In the genomic region with DNA sequence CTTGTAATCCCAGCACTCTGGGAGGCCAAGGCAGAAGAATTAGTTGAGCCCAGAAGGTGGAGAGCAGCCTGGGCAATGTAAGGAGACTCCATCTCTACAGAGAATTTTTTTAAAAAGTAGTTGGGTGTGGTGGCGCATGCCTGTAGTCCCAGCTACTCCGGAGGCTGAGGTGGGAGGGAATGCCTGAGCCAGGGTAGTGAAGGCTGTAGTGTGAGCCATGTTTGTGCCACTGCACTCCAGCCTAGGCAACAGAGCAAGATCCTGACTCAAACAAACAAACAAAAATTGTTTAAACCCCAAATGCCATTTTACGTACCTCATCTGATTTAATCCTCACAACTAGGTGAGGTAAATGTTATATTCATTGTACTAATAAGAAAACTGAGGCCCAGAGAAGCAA, we compare ENCODE assay signal across 18 cellular contexts. TPM values are rescaled to one million over a fixed set of nuclear protein-coding genes. Genes with fewer than 3 reads are reported as not detected.
DNase-seq lines count a peak whose midpoint lies in the region; ATAC-seq and TF ChIP-seq lines count a peak whose summit lies in the region.
"Had no signal": no experiment of that assay in that cellular context is flagged by ENCODE, and none has a peak within 500 bp of the region (broad histone marks: within the 10 kb centered on the region; RNA-seq: fewer than 3 reads in every experiment).

No MANE protein-coding gene starts in this region.

- intact Hi-C loops in OCI-LY7 (cut with micrococcal nuclease; ENCODE audit: unreplicated experiment): loop anchor here (10.0 kb wide), 1 partner anchor 320 kb away; a partner anchor contains a TSS

- peak overlapping the region; percentile 47 for H3K27ac Mint-ChIP-seq in activated CD4-positive, alpha-beta T cell treated with anti-CD3 and anti-CD28 coated beads, Interleukin-2, amount 10 ng/mL, durations not matched to agents 7 days and 5 days
- peak overlapping the region; percentile 88 for H3K27ac Mint-ChIP-seq in GM23338
- peak overlapping the region; percentile 67 for H3K27ac Mint-ChIP-seq in activated naive CD8-positive, alpha-beta T cell treated with anti-CD3 and anti-CD28 coated beads, Interleukin-2, amount 50 U/mL, for 24 hours

- H3K9me3 Mint-ChIP-seq in activated CD4-positive, alpha-beta T cell treated with anti-CD3 and anti-CD28 coated beads, Interleukin-2, amount 10 ng/mL, durations not matched to agents 7 days and 5 days: no peaks in the 10 kb centered on the region
- no peaks in the 10 kb centered on the region for H3K9me3 Mint-ChIP-seq in GM23338
- no peaks in the 10 kb centered on the region for H3K9me3 Mint-ChIP-seq in activated naive CD8-positive, alpha-beta T cell treated with anti-CD3 and anti-CD28 coated beads, Interleukin-2, amount 50 U/mL, for 24 hours

- peaks cover 43% of the 10 kb centered on the region for H3K79me2 ChIP-seq in GM23338 (replicated peaks; ENCODE audit: insufficient read depth)
- peaks cover 92% of the 10 kb centered on the region for H3K79me2 ChIP-seq in osteoblast (ENCODE audit: insufficient read depth, low read length)
- peaks cover 15% of the 10 kb centered on the region; the same call in 1 of the 2 replicates for H3K79me2 ChIP-seq in OCI-LY7 (ENCODE audit: insufficient read depth, low read depth, low read length)

- H3K9me3 ChIP-seq in osteoblast (ENCODE audit: low read depth, low read length) (no peaks in the 10 kb centered on the region), OCI-LY7 (ENCODE audit: low read length) (no peaks in the 10 kb centered on the region)
- H3K9me3 ChIP-seq: heart right ventricle, mucosa of descending colon had no signal

- H2AFZ ChIP-seq in GM23338 (no peak overlapping the region), osteoblast (ENCODE audit: low read length) (no peak overlapping the region), OCI-LY7 (ENCODE audit: low read length) (no peak overlapping the region)

- no peak overlapping the region for H3K4me3 Mint-ChIP-seq in activated CD4-positive, alpha-beta T cell treated with anti-CD3 and anti-CD28 coated beads, Interleukin-2, amount 10 ng/mL, durations not matched to agents 7 days and 5 days
- no peak overlapping the region for H3K4me3 Mint-ChIP-seq in GM23338
- no peak overlapping the region for H3K4me3 Mint-ChIP-seq in activated naive CD8-positive, alpha-beta T cell treated with anti-CD3 and anti-CD28 coated beads, Interleukin-2, amount 50 U/mL, for 24 hours

- H3K9me2 ChIP-seq in GM23338 (ENCODE audit: insufficient read depth) (no peaks in the 10 kb centered on the region), OCI-LY7 (ENCODE audit: insufficient read depth, low read length) (no peaks in the 10 kb centered on the region)

- no peak overlapping the region for H3K4me3 ChIP-seq in GM23338
- H3K4me3 ChIP-seq in osteoblast (ENCODE audit: insufficient read depth, low read length): no peak overlapping the region
- no peak overlapping the region for H3K4me3 ChIP-seq in OCI-LY7 (ENCODE audit: low read depth, low read length, poor library complexity, severe bottlenecking)
- H3K4me3 ChIP-seq: heart right ventricle, mucosa of descending colon had no signal

- no peaks in the 10 kb centered on the region for H3K27me3 ChIP-seq in GM23338 (ENCODE audit: insufficient read depth)
- H3K27me3 ChIP-seq in osteoblast (ENCODE audit: insufficient read depth, low read length): no peaks in the 10 kb centered on the region
- H3K27me3 ChIP-seq: heart right ventricle had no signal

- H3K27me3 Mint-ChIP-seq in activated CD4-positive, alpha-beta T cell treated with anti-CD3 and anti-CD28 coated beads, Interleukin-2, amount 10 ng/mL, durations not matched to agents 7 days and 5 days: no peaks in the 10 kb centered on the region
- no peaks in the 10 kb centered on the region for H3K27me3 Mint-ChIP-seq in GM23338 (ENCODE audit: insufficient read depth, low read depth, poor library complexity)
- H3K27me3 Mint-ChIP-seq in activated naive CD8-positive, alpha-beta T cell treated with anti-CD3 and anti-CD28 coated beads, Interleukin-2, amount 50 U/mL, for 24 hours: no peaks in the 10 kb centered on the region

- no peaks in the 10 kb centered on the region for H3K36me3 ChIP-seq in GM23338 (ENCODE audit: insufficient read depth)
- H3K36me3 ChIP-seq in osteoblast (ENCODE audit: insufficient read depth, low read length): no peaks in the 10 kb centered on the region
- no peaks in the 10 kb centered on the region; the same call in 1 of the 2 replicates for H3K36me3 ChIP-seq in OCI-LY7 (ENCODE audit: insufficient read depth, low read length)
- H3K36me3 ChIP-seq: heart right ventricle had no signal

- POLR2A ChIA-PET in activated CD4-positive, alpha-beta T cell treated with anti-CD3 and anti-CD28 coated beads, Interleukin-2, amount 10 ng/mL, durations not matched to agents 7 days and 5 days (lab: Charles Lee): no interaction called here
- POLR2A ChIA-PET in OCI-LY7 (lab: Charles Lee): interaction anchor here (0.7 to 13.3 kb wide), 2 partner anchors 14 to 26 kb away, joined by 3 to 158 read pairs; no protein-coding TSS in a partner anchor

- H3K4me1 ChIP-seq in GM23338 (ENCODE audit: insufficient read depth): no peaks in the 10 kb centered on the region
- H3K4me1 ChIP-seq in osteoblast (ENCODE audit: insufficient read depth, low read length): peaks cover 46% of the 10 kb centered on the region
- H3K4me1 ChIP-seq in OCI-LY7 (ENCODE audit: insufficient read depth, low read length, poor library complexity, severe bottlenecking): peaks cover 33% of the 10 kb centered on the region

- DNase-seq in activated CD4-positive, alpha-beta T cell treated with anti-CD3 and anti-CD28 coated beads, Interleukin-2, amount 10 ng/mL, durations not matched to agents 7 days and 5 days: no peak
- no peak for DNase-seq in activated CD4-positive, alpha-beta T cell treated with anti-CD3 and anti-CD28 coated beads for 4 hours
- DNase-seq in GM23338 (ENCODE audit: low spot score) (no peak), osteoblast (ENCODE audit: insufficient read length, low spot score, missing footprints) (no peak), OCI-LY7 (ENCODE audit: low spot score) (no peak), SIG-M5 treated with dmso at 0.1 percent for 504 hours (lab: John Stamatoyannopoulos, UW; ENCODE audit: unreplicated experiment) (no peak)
- DNase-seq in activated naive CD8-positive, alpha-beta T cell treated with anti-CD3 and anti-CD28 coated beads, Interleukin-2, amount 50 U/mL, for 24 hours: no peak
- DNase-seq: activated CD4-positive, CD25-positive, alpha-beta regulatory T cell treated with anti-CD3 and anti-CD28 coated beads, Interleukin-2, amount 50 U/mL, for 72 hours; dermis blood vessel endothelial cell; heart right ventricle; mucosa of descending colon; NCI-H1105; NCI-H524; nucleus accumbens; RPMI8226; stimulated activated CD4-positive, alpha-beta T cell treated with anti-CD3 and anti-CD28 coated beads, Interleukin-4, amount 100 ng/mL, for 24 hours had no signal

- H3K4me1 Mint-ChIP-seq in activated CD4-positive, alpha-beta T cell treated with anti-CD3 and anti-CD28 coated beads, Interleukin-2, amount 10 ng/mL, durations not matched to agents 7 days and 5 days: peaks cover 91% of the 10 kb centered on the region
- peaks cover 10% of the 10 kb centered on the region; the same call in 2 of the 3 replicates for H3K4me1 Mint-ChIP-seq in GM23338
- peaks cover 94% of the 10 kb centered on the region for H3K4me1 Mint-ChIP-seq in activated naive CD8-positive, alpha-beta T cell treated with anti-CD3 and anti-CD28 coated beads, Interleukin-2, amount 50 U/mL, for 24 hours

- TF ChIP-seq CTCF in GM23338 (conservative IDR thresholded peaks at IDR 0.05; ENCODE audit: low read depth in 2 of 2): no peak
- no peak for TF ChIP-seq CTCF in osteoblast (IDR thresholded peaks at IDR 0.05; ENCODE audit: extremely low read depth, low read depth, low read length)
- no peak for TF ChIP-seq CTCF in OCI-LY7 (conservative IDR thresholded peaks at IDR 0.05; ENCODE audit: low read length)

- H3F3A ChIP-seq in GM23338 (replicated peaks; ENCODE audit: low read depth): no peaks in the 10 kb centered on the region

- BruUV-seq in OCI-LY7 (replicated peaks; lab: Mats Ljungman, UMichigan): no TSS peak

- H3K27ac ChIP-seq in GM23338 (ENCODE audit: low read depth) (no peak overlapping the region), osteoblast (ENCODE audit: low read depth, low read length) (peak overlapping the region; percentile 33), OCI-LY7 (ENCODE audit: low read depth, low read length, poor library complexity, severe bottlenecking) (no peak overlapping the region)
- H3K27ac ChIP-seq: heart right ventricle had no signal

- H4K20me1 ChIP-seq in GM23338 (replicated peaks; ENCODE audit: insufficient read depth) (no peaks in the 10 kb centered on the region), osteoblast (ENCODE audit: insufficient read depth, low read length) (peaks cover 11% of the 10 kb centered on the region), OCI-LY7 (ENCODE audit: insufficient read depth, low read length) (no peaks in the 10 kb centered on the region)

- ATAC-seq in GM23338 (peak; percentile 29; the same call in 1 of the 3 replicates), GM21528 (IDR thresholded peaks at IDR 0.05; ENCODE audit: low FRiP score, unreplicated experiment) (no peak)
- ATAC-seq in activated naive CD8-positive, alpha-beta T cell treated with anti-CD3 and anti-CD28 coated beads, Interleukin-2, amount 50 U/mL, for 24 hours: no peak
- ATAC-seq: heart right ventricle, mucosa of descending colon, SK-N-SH treated with all-trans-retinoic acid at 6 μM for 48 hours had no signal

- no peak overlapping the region for H3K4me2 ChIP-seq in GM23338
- H3K4me2 ChIP-seq in osteoblast (ENCODE audit: insufficient read depth, low read length): no peak overlapping the region
- no peak overlapping the region for H3K4me2 ChIP-seq in OCI-LY7 (ENCODE audit: low read length)

- H3K36me3 Mint-ChIP-seq in activated CD4-positive, alpha-beta T cell treated with anti-CD3 and anti-CD28 coated beads, Interleukin-2, amount 10 ng/mL, durations not matched to agents 7 days and 5 days (ENCODE audit: low read depth): peaks cover 82% of the 10 kb centered on the region
- H3K36me3 Mint-ChIP-seq in GM23338 (ENCODE audit: low read depth): no peaks in the 10 kb centered on the region
- peaks cover 15% of the 10 kb centered on the region for H3K36me3 Mint-ChIP-seq in activated naive CD8-positive, alpha-beta T cell treated with anti-CD3 and anti-CD28 coated beads, Interleukin-2, amount 50 U/mL, for 24 hours (ENCODE audit: low read depth)

- CTCF ChIA-PET in activated CD4-positive, alpha-beta T cell treated with anti-CD3 and anti-CD28 coated beads, Interleukin-2, amount 10 ng/mL, durations not matched to agents 7 days and 5 days (lab: Charles Lee): interaction anchor here (2.2 to 2.4 kb wide), 2 partner anchors 13 to 17 kb away, joined by 6 to 17 read pairs; no protein-coding TSS in a partner anchor
- CTCF ChIA-PET in OCI-LY7 (lab: Charles Lee; ENCODE audit: unreplicated experiment): no interaction called here

TF ChIP-seq in GM23338, 12 proteins besides CTCF, POLR2A, EP300 and RAD21 (continues in another document):
- no peak for TF ChIP-seq EZH2phosphoT487 (IDR thresholded peaks at IDR 0.05; ENCODE audit: unreplicated experiment)

RNA-seq across cellular contexts. Expression of a gene that starts 38.2 kb away (rescaled TPM):
- 100 to 1,000 TPM in 1 of 2 experiments, 10 to 100 TPM in 1; 99.6 to 106 TPM for total RNA-seq in activated CD4-positive, alpha-beta T cell treated with anti-CD3 and anti-CD28 coated beads, Interleukin-2, amount 10 ng/mL, durations not matched to agents 7 days and 5 days
- total RNA-seq in GM23338 (2014; rRNA removed; shearing (Covaris generic)): 10.5 and 10.8 TPM in 2 replicates
- polyA plus RNA-seq in GM23338 (2016; fragmentation: Nextera tagmentation; extraction: Ambion mirVana): 9.0 and 10.1 TPM in 2 replicates
- total RNA-seq in osteoblast: 47.7 and 48.1 TPM in 2 replicates
- total RNA-seq in OCI-LY7 (2014; rRNA removed; shearing (Covaris generic)): 18.7 and 20.1 TPM in 2 replicates
- total RNA-seq in OCI-LY7 (2022): 16.9 and 18.9 TPM in 2 replicates
